In the genomic region with DNA sequence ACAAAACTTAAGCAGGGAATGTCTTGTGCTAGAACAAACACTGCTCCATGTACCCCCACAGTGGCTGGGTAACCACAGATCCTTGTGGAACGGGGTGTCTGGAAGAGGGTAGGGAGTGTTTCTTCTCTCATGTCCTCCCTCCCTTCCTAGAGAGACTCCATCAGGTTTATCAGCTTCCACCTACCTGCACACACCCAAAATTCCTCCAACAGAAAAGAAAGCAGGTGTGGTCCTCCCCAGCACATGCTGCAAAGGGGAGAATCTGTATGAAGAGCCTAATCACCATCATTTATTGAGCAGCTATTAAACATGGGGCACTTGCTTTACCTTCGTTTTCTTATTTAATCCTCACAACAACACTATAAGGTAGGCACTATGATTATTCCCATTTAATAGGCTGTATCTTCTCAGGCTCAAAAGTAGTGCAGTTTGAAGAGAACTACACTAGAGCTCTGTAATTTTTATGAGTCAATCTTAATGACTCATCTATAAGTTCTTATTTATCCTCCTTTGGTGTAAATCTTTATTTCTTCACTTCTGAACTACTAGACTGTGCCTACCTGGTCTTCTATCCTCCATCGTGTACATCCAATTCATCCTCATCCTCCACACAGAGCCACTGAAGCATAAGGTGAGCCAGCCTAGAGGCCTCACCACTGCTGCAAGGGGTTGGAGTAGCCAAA, we compare ENCODE assay signal across 16 cellular contexts. TPM values are rescaled to one million over a fixed set of nuclear protein-coding genes. Genes with fewer than 3 reads are reported as not detected.
"Had no signal": no experiment of that assay in that cellular context is flagged by ENCODE, and none has a peak within 500 bp of the region (broad histone marks: within the 10 kb centered on the region; RNA-seq: fewer than 3 reads in every experiment).

No MANE protein-coding gene starts in this region.

- H3K4me3 ChIP-seq: cardiac muscle cell, gastrocnemius medialis, pancreas, sigmoid colon, spleen, testis had no signal

- H3K27me3 ChIP-seq: cardiac muscle cell, gastrocnemius medialis, pancreas, sigmoid colon, spleen, testis had no signal

- H3K36me3 ChIP-seq: cardiac muscle cell, gastrocnemius medialis, pancreas, sigmoid colon, spleen had no signal

- H3K9me3 ChIP-seq: gastrocnemius medialis, pancreas, sigmoid colon, spleen, testis had no signal

- H3K27ac ChIP-seq: cardiac muscle cell, gastrocnemius medialis, pancreas, sigmoid colon, spleen, testis had no signal

- H3K4me1 ChIP-seq: gastrocnemius medialis, pancreas, sigmoid colon, spleen, testis had no signal

- DNase-seq: activated CD4-positive, alpha-beta T cell treated with anti-CD3 and anti-CD28 coated beads, Interleukin-2, amount 50 U/mL, for 48 hours; activated gamma-delta T cell treated with Interleukin-2 at 50 U/mL for 16 hours; activated T-cell treated with anti-CD3 and anti-CD28 coated beads for 4 hours; gastrocnemius medialis; head of caudate nucleus; immature natural killer cell; mesendoderm; naive thymus-derived CD8-positive, alpha-beta T cell; pancreas; sigmoid colon; spleen; stimulated activated CD4-positive, alpha-beta T cell treated with anti-CD3 and anti-CD28 coated beads, Interleukin-4, amount 100 ng/mL, for 4 hours; T-helper 2 cell; testis had no signal

- FAIRE-seq: pancreas, TTC549 had no signal

RNA-seq across cellular contexts. Expression of a gene that starts 33.4 kb away (rescaled TPM):
- total RNA-seq: naive thymus-derived CD8-positive, alpha-beta T cell had no signal
- polyA plus RNA-seq: cardiac muscle cell; immature natural killer cell; naive thymus-derived CD8-positive, alpha-beta T cell had no signal
